ENCODE assay signal across 9 cellular contexts in genomic region chr2:64731306-64731654, GRCh38.
DNase-seq lines count a peak whose midpoint lies in the region; TF ChIP-seq lines count a peak whose summit lies in the region.
"Had no signal": no experiment of that assay in that cellular context is flagged by ENCODE, and none has a peak within 500 bp of the region (broad histone marks: within the 10 kb centered on the region; RNA-seq: fewer than 3 reads in every experiment).

No MANE protein-coding gene starts in this region.

- H3K9me2 ChIP-seq in GM23248 (ENCODE audit: insufficient read depth): no peaks in the 10 kb centered on the region

- H3K27ac ChIP-seq in GM23248 (peak overlapping the region; percentile 74), VCaP (peak overlapping the region; percentile 46)

- H3K9ac ChIP-seq in GM23248: peak overlapping the region; percentile 79
- H3K9ac ChIP-seq in skeletal muscle satellite cell (ENCODE audit: low read depth, low read length): peak overlapping the region; percentile 67

- H4K20me1 ChIP-seq in GM23248 (ENCODE audit: insufficient read depth): no peaks in the 10 kb centered on the region

- peaks cover 36 to 42% of the 10 kb centered on the region in 2 donors for H3K4me1 Mint-ChIP-seq in immature natural killer cell

- DNase-seq in GM23248 (no peak), immature natural killer cell (no peak), amygdala (lab: John Stamatoyannopoulos, UW) (no peak), NCI-H1694 (lab: John Stamatoyannopoulos, UW) (no peak), HUDEP-2 (lab: John Stamatoyannopoulos, UW; ENCODE audit: unreplicated experiment in 76 of 76) (no peak), HPDE6-E6E7 (ENCODE audit: extremely low spot score) (no peak)
- DNase-seq: activated CD4-positive, alpha-beta T cell treated with anti-CD3 and anti-CD28 coated beads for 4 hours had no signal

- H3K4me3 ChIP-seq in GM23248 (peak overlapping the region; percentile 68), skeletal muscle satellite cell (ENCODE audit: low read length) (peak overlapping the region; percentile 69)

- no peaks in the 10 kb centered on the region for H3K27me3 ChIP-seq in GM23248 (replicated peaks; ENCODE audit: insufficient read depth)
- no peaks in the 10 kb centered on the region for H3K27me3 ChIP-seq in skeletal muscle satellite cell (ENCODE audit: control insufficient read depth, insufficient read depth, low read length)

- 3 to 5% methylated on average over 3 of the region's 3 CpGs for WGBS in GM23248 (ENCODE audit: low coverage in 1 of 2, low lambda C conversion rate in 2 of 2, missing lambda C conversion rate in 2 of 2), 2 experiments

- H3K36me3 ChIP-seq in GM23248 (ENCODE audit: low read depth): no peaks in the 10 kb centered on the region
- H3K36me3 ChIP-seq in skeletal muscle satellite cell (ENCODE audit: insufficient read depth, low read length): no peaks in the 10 kb centered on the region

- H3F3A ChIP-seq in GM23248 (ENCODE audit: insufficient read depth): peaks cover 22% of the 10 kb centered on the region; the same call in 1 of the 2 replicates

- H3K9me3 Mint-ChIP-seq in immature natural killer cell: no peaks in the 10 kb centered on the region

- no peaks in the 10 kb centered on the region for H3K9me3 ChIP-seq in GM23248 (ENCODE audit: low read depth)
- H3K9me3 ChIP-seq in skeletal muscle satellite cell (replicated peaks; ENCODE audit: low read length): no peaks in the 10 kb centered on the region

- peak overlapping the region; percentile 90 for H3K4me2 ChIP-seq in GM23248 (ENCODE audit: unreplicated experiment)
- peak overlapping the region; percentile 95 for H3K4me2 ChIP-seq in skeletal muscle satellite cell (ENCODE audit: low read length)

- in situ Hi-C loops in GM23248 (cut with MboI): no loop called here

- no peaks in the 10 kb centered on the region for H3K27me3 Mint-ChIP-seq in immature natural killer cell (ENCODE audit: low read depth in 3 of 3)

- peak overlapping the region; percentile 79 to 97 (median 87) for H3K4me3 Mint-ChIP-seq in immature natural killer cell

- peak overlapping the region; percentile 74 for H2AFZ ChIP-seq in GM23248

- peaks cover 83% of the 10 kb centered on the region for H3K79me2 ChIP-seq in GM23248 (ENCODE audit: insufficient read depth)

- peak overlapping the region; percentile 92 to 99 (median 95) for H3K27ac Mint-ChIP-seq in immature natural killer cell

- H3K36me3 Mint-ChIP-seq in immature natural killer cell: peaks cover 0 to 3% (median 3%) of the 10 kb centered on the region in 3 donors

- TF ChIP-seq CTCF in VCaP (conservative IDR thresholded peaks at IDR 0.05): no peak

- H3K4me1 ChIP-seq in GM23248 (ENCODE audit: insufficient read depth) (peaks cover 18% of the 10 kb centered on the region), skeletal muscle satellite cell (ENCODE audit: control insufficient read depth, insufficient read depth, low read length) (peaks cover 31% of the 10 kb centered on the region)
